8 cellular contexts compared by ENCODE assay signal in genomic region chr20:56469077-56469449, GRCh38. TPM values are rescaled to one million over a fixed set of nuclear protein-coding genes. Genes with fewer than 3 reads are reported as not detected.
DNase-seq lines count a peak whose midpoint lies in the region; ATAC-seq, FAIRE-seq and TF ChIP-seq lines count a peak whose summit lies in the region.

No MANE protein-coding gene starts in this region.

- H3K4me1 ChIP-seq in adipocyte (ENCODE audit: control insufficient read depth, insufficient read depth, low read length), result peaks cover 16% of the 10 kb centered on the region
- peaks cover 0 to 8% of the 10 kb centered on the region in 2 donors for H3K4me1 ChIP-seq in kidney (ENCODE audit: control insufficient read depth in 1 of 2, insufficient read depth in 1 of 2, low read depth in 1 of 2, low read length in 2 of 2)
- H3K4me1 ChIP-seq in suprapubic skin, result peaks cover 26% of the 10 kb centered on the region

- POLR2A ChIA-PET in activated CD4-positive, alpha-beta T cell treated with anti-CD3 and anti-CD28 coated beads for 36 hours (lab: Charles Lee), result interaction anchor here (0.6 to 1.5 kb wide), 3 partner anchors 57 to 110 kb away, joined by 3 read pairs; partner anchors contain the start of genes CASS4 and FAM210B

- H3K27me3 ChIP-seq in adipocyte (replicated peaks; ENCODE audit: control insufficient read depth, insufficient read depth, low read length), result no peaks in the 10 kb centered on the region
- no peaks in the 10 kb centered on the region for H3K27me3 ChIP-seq in suprapubic skin

- peak overlapping the region; percentile 100 for H3K27ac Mint-ChIP-seq in activated CD4-positive, alpha-beta T cell treated with anti-CD3 and anti-CD28 coated beads for 36 hours

- intact Hi-C loops in activated CD4-positive, alpha-beta T cell treated with anti-CD3 and anti-CD28 coated beads for 36 hours (cut with DNase I, micrococcal nuclease), result loop anchor here in 1 of 2 experiments (5.0 kb wide), 1 partner anchor 923 kb away; the partner anchor contains the start of gene RBM38
- intact Hi-C loops in kidney (cut with DNase I), result no loop called here

- TF ChIP-seq POLR2A in suprapubic skin (IDR thresholded peaks at IDR 0.05), result no peak

- H3K36me3 ChIP-seq in adipocyte (ENCODE audit: control insufficient read depth, insufficient read depth, low read length, severe bottlenecking) (peaks cover 14% of the 10 kb centered on the region), kidney (ENCODE audit: control insufficient read depth in 1 of 2, insufficient read depth in 2 of 2, low read length in 2 of 2) (peaks cover 5 to 10% of the 10 kb centered on the region in 2 donors), suprapubic skin (peaks cover 14% of the 10 kb centered on the region)

- no peaks in the 10 kb centered on the region for H3K9me3 Mint-ChIP-seq in activated CD4-positive, alpha-beta T cell treated with anti-CD3 and anti-CD28 coated beads for 36 hours (ENCODE audit: low read depth)

- no peak for ATAC-seq in activated CD4-positive, alpha-beta T cell treated with anti-CD3 and anti-CD28 coated beads for 36 hours
- no peak for ATAC-seq in HG03432 (IDR thresholded peaks at IDR 0.05; ENCODE audit: unreplicated experiment)

- peak overlapping the region; percentile 98 for H3K4me3 ChIP-seq in adipocyte (ENCODE audit: low read length)
- peak overlapping the region; percentile 96 to 99 for H3K4me3 ChIP-seq in kidney (ENCODE audit: low read length in 2 of 2)
- H3K4me3 ChIP-seq in suprapubic skin, result peak overlapping the region; percentile 78

- H3K36me3 Mint-ChIP-seq in activated CD4-positive, alpha-beta T cell treated with anti-CD3 and anti-CD28 coated beads for 36 hours (ENCODE audit: low read depth), result peaks cover 23% of the 10 kb centered on the region

- H3K9me3 ChIP-seq in adipocyte (ENCODE audit: control insufficient read depth, low read length) (no peaks in the 10 kb centered on the region), kidney (ENCODE audit: control insufficient read depth in 1 of 2, low read length in 2 of 2) (no peaks in the 10 kb centered on the region), suprapubic skin (no peaks in the 10 kb centered on the region)

- peaks cover 24% of the 10 kb centered on the region for H3K4me1 Mint-ChIP-seq in activated CD4-positive, alpha-beta T cell treated with anti-CD3 and anti-CD28 coated beads for 36 hours

- no peak overlapping the region for H3K27ac ChIP-seq in kidney (ENCODE audit: low read depth in 2 of 2, low read length in 2 of 2)
- H3K27ac ChIP-seq in suprapubic skin, result peak overlapping the region; percentile 82

- H3K27me3 Mint-ChIP-seq in activated CD4-positive, alpha-beta T cell treated with anti-CD3 and anti-CD28 coated beads for 36 hours, result no peaks in the 10 kb centered on the region

- TF ChIP-seq CTCF in kidney (IDR thresholded peaks at IDR 0.05; ENCODE audit: borderline replicate concordance, extremely low read depth, insufficient read depth), result no peak
- TF ChIP-seq CTCF in suprapubic skin (IDR thresholded peaks at IDR 0.05), result no peak

- H3K4me3 Mint-ChIP-seq in activated CD4-positive, alpha-beta T cell treated with anti-CD3 and anti-CD28 coated beads for 36 hours, result peak overlapping the region; percentile 100

- FAIRE-seq in kidney (lab: Jason Lieb, UNC), result no peak

- TF ChIP-seq EP300 in suprapubic skin (IDR thresholded peaks at IDR 0.05), result no peak

- DNase-seq in activated CD4-positive, alpha-beta T cell treated with anti-CD3 and anti-CD28 coated beads for 36 hours, result no peak
- no peak for DNase-seq in activated CD4-positive, alpha-beta T cell treated with anti-CD3 and anti-CD28 coated beads, Interleukin-2, amount 50 U/mL, for 4 hours
- DNase-seq in adipocyte (ENCODE audit: low read depth) (peak; percentile 19), kidney (no peak), suprapubic skin (ENCODE audit: low spot score in 2 of 2) (no peak), NCI-H1694 treated with DMSO at 0.1 percent for 48 hours (lab: John Stamatoyannopoulos, UW) (no peak), 8988T (no peak)

- CTCF ChIA-PET in activated CD4-positive, alpha-beta T cell treated with anti-CD3 and anti-CD28 coated beads for 36 hours (lab: Charles Lee), result interaction anchor here (0.6 to 1.4 kb wide), 3 partner anchors 51 to 67 kb away, joined by 4 read pairs; no protein-coding TSS in a partner anchor

- H3K9ac ChIP-seq in adipocyte (ENCODE audit: low read length) (peak overlapping the region; percentile 96), kidney (ENCODE audit: low read length in 2 of 2) (peak overlapping the region; percentile 76 to 85)

- 30% methylated on average over 8 of the region's 8 CpGs for WGBS in suprapubic skin

RNA-seq across cellular contexts. Expression of gene RTF2, which starts 0.6 kb away (rescaled TPM):
- 10 to 100 TPM; 68.5 to 80.8 TPM for total RNA-seq in activated CD4-positive, alpha-beta T cell treated with anti-CD3 and anti-CD28 coated beads for 36 hours
- total RNA-seq in kidney, result 75.1 TPM
- 112 TPM for polyA plus RNA-seq in kidney (ENCODE audit: insufficient read depth, low read depth, low replicate concordance)
- total RNA-seq in suprapubic skin, result 10 to 100 TPM; 42.9 to 57.0 (median 47.0) TPM

RNA-seq across cellular contexts. Expression of gene FAM209A, which starts 55.5 kb away (rescaled TPM):
- total RNA-seq in activated CD4-positive, alpha-beta T cell treated with anti-CD3 and anti-CD28 coated beads for 36 hours, result 1 to 10 TPM in 1 of 2 experiments, under 1 TPM in 1; 0.73 to 1.1 TPM
- total RNA-seq in kidney, result 0.38 TPM
- polyA plus RNA-seq in kidney (ENCODE audit: insufficient read depth, low read depth, low replicate concordance), result not detected
- 1 to 10 TPM in 2 of 4 donors, not detected in 2; 1.8 to 2.1 TPM for total RNA-seq in suprapubic skin

RNA-seq across cellular contexts. Expression of gene CASS4, which starts 57.0 kb away (rescaled TPM):
- 1 to 10 TPM; 5.1 to 5.6 TPM for total RNA-seq in activated CD4-positive, alpha-beta T cell treated with anti-CD3 and anti-CD28 coated beads for 36 hours
- 3.0 TPM for total RNA-seq in kidney
- 0.22 TPM for polyA plus RNA-seq in kidney (ENCODE audit: insufficient read depth, low read depth, low replicate concordance)
- 1 to 10 TPM in 1 of 4 donors, under 1 TPM in 3; 0.42 to 1.9 (median 0.66) TPM for total RNA-seq in suprapubic skin
